23 cellular contexts compared by ENCODE assay signal in the genomic region with DNA sequence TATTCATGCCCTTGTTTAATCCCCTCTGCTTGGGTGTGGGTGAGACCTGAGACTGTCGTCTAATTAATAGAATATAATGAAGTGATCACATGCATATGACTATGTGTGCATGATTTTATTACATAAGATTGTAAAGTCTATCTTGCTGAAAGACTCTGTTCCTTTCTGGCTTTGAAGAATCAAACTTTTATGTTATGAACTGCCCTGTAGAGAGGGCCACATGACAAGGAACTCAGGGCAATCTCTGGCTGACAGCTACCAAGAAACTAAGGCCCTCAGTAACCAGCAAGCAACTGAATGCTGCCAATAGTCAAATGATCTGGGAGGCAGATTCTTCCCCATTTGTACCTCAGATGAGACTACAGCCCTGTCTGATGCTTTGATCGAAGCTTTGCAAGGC. TPM values are rescaled to one million over a fixed set of nuclear protein-coding genes. Genes with fewer than 3 reads are reported as not detected.
DNase-seq lines count a peak whose midpoint lies in the region; ATAC-seq, FAIRE-seq and TF ChIP-seq lines count a peak whose summit lies in the region.
"Had no signal": no experiment of that assay in that cellular context is flagged by ENCODE, and none has a peak within 500 bp of the region (broad histone marks: within the 10 kb centered on the region; RNA-seq: fewer than 3 reads in every experiment).

No MANE protein-coding gene starts in this region.

- TF ChIP-seq CTCF in Loucy (conservative IDR thresholded peaks at IDR 0.05; ENCODE audit: low read length): no peak
- TF ChIP-seq CTCF in colonic mucosa (IDR thresholded peaks at IDR 0.05): no peak
- no peak for TF ChIP-seq CTCF in mucosa of descending colon (IDR thresholded peaks at IDR 0.05)
- TF ChIP-seq CTCF in transverse colon (IDR thresholded peaks at IDR 0.05): no peak

- FAIRE-seq in small intestine (lab: Jason Lieb, UNC): no peak
- FAIRE-seq: G401.6, GM12891, GM19239 had no signal

- ATAC-seq in mucosa of descending colon: peak; percentile 73
- ATAC-seq: A549; CD8-positive, alpha-beta T cell had no signal

- intact Hi-C loops in colonic mucosa (cut with DNase I) (no loop called here), mucosa of descending colon (cut with DNase I, micrococcal nuclease) (no loop called here), transverse colon (cut with DNase I; ENCODE audit: low total_unique reads) (no loop called here)

- H3K36me3 ChIP-seq in Loucy (ENCODE audit: insufficient read depth, low read length) (peaks cover 9% of the 10 kb centered on the region; the same call in 1 of the 2 replicates), colonic mucosa (no peaks in the 10 kb centered on the region), mucosa of descending colon (ENCODE audit: low read depth) (no peaks in the 10 kb centered on the region), transverse colon (no peaks in the 10 kb centered on the region), small intestine (ENCODE audit: control insufficient read depth in 2 of 2, insufficient read depth in 2 of 2, low read length in 2 of 2) (no peaks in the 10 kb centered on the region)
- H3K36me3 ChIP-seq: BLaER1 treated with 17β-estradiol and CSF1 and Interleukin-3, amounts not matched to agents 10 nM and 100 nM had no signal

- H3K79me2 ChIP-seq in Loucy (ENCODE audit: insufficient read depth, low read length): peaks cover 100% of the 10 kb centered on the region

- DNase-seq in colonic mucosa: no peak
- peak in 1 of 3 donors; percentile 12 for DNase-seq in mucosa of descending colon
- peak; percentile 13 for DNase-seq in transverse colon
- no peak for DNase-seq in globus pallidus (ENCODE audit: low spot score)
- no peak for DNase-seq in small intestine
- DNase-seq in activated naive CD4-positive, alpha-beta T cell (lab: John Stamatoyannopoulos, UW): no peak
- DNase-seq: AML-193; Caco-2; Calu3; CD4-positive, alpha-beta T cell; CD8-positive, alpha-beta T cell; DMS79 treated with DMSO at 0.1 percent for 48 hours; GF-D8 had no signal

- H3K9ac ChIP-seq in Loucy (ENCODE audit: low read depth, low read length, poor library complexity, severe bottlenecking) (no peak overlapping the region), colonic mucosa (ENCODE audit: low read depth in 2 of 2, low read length in 2 of 2) (no peak overlapping the region)
- H3K9ac ChIP-seq: BLaER1 treated with 17β-estradiol and CSF1 and Interleukin-3, amounts not matched to agents 10 nM and 100 nM had no signal

- H4K20me1 ChIP-seq in Loucy (ENCODE audit: insufficient read depth, low read length, poor library complexity, severe bottlenecking): peaks cover 56% of the 10 kb centered on the region
- H4K20me1 ChIP-seq: BLaER1 treated with 17β-estradiol and CSF1 and Interleukin-3, amounts not matched to agents 10 nM and 100 nM had no signal

- WGBS in transverse colon (ENCODE audit: low coverage in 1 of 2), 2 donors: 69% methylated on average over 2 of the region's 2 CpGs; no CpG with 5 or more reads in 1 of the 2 donors
- WGBS in small intestine, 3 donors: 56 to 80% (median 61%) methylated on average over 2 of the region's 2 CpGs

- TF ChIP-seq POLR2A in transverse colon (IDR thresholded peaks at IDR 0.05): no peak

- in situ Hi-C loops in transverse colon (cut with MboI; ENCODE audit: low pct_ligation_motif_present in 1 of 4, low pct_unique_long_range_greater_than_20kb in 1 of 4, low sequenced_read_pairs in 3 of 4): no loop called here

- no peaks in the 10 kb centered on the region for H3K9me2 ChIP-seq in Loucy (replicated peaks; ENCODE audit: low read depth, low read length)

- no peaks in the 10 kb centered on the region for H3F3A ChIP-seq in Loucy (ENCODE audit: low read depth)

- peak overlapping the region; percentile 35 for H3K27ac ChIP-seq in colonic mucosa
- peak overlapping the region; percentile 31 to 64 (median 58) for H3K27ac ChIP-seq in transverse colon
- no peak overlapping the region for H3K27ac ChIP-seq in small intestine (ENCODE audit: low read depth in 1 of 2, low read length in 1 of 2)
- H3K27ac ChIP-seq: 22Rv1; A549; BLaER1 treated with 17β-estradiol and CSF1 and Interleukin-3, amounts not matched to agents 10 nM and 100 nM; C4-2B had no signal

- H2AFZ ChIP-seq in Loucy (ENCODE audit: low read length): no peak overlapping the region

- H3K9me3 ChIP-seq in Loucy (ENCODE audit: insufficient read depth, low read depth, low read length) (no peaks in the 10 kb centered on the region), colonic mucosa (no peaks in the 10 kb centered on the region), mucosa of descending colon (no peaks in the 10 kb centered on the region), transverse colon (no peaks in the 10 kb centered on the region), small intestine (ENCODE audit: control insufficient read depth, low read depth) (no peaks in the 10 kb centered on the region)
- H3K9me3 ChIP-seq: A549; BLaER1 treated with 17β-estradiol and CSF1 and Interleukin-3, amounts not matched to agents 10 nM and 100 nM; Caco-2 had no signal

- H3K27me3 ChIP-seq in Loucy (ENCODE audit: insufficient read depth, low read length, poor library complexity, severe bottlenecking): no peaks in the 10 kb centered on the region
- H3K27me3 ChIP-seq in colonic mucosa: no peaks in the 10 kb centered on the region
- no peaks in the 10 kb centered on the region for H3K27me3 ChIP-seq in transverse colon
- no peaks in the 10 kb centered on the region for H3K27me3 ChIP-seq in small intestine (ENCODE audit: control insufficient read depth in 2 of 2, insufficient read depth in 2 of 2, low read length in 2 of 2)
- H3K27me3 ChIP-seq: BLaER1 treated with 17β-estradiol and CSF1 and Interleukin-3, amounts not matched to agents 10 nM and 100 nM had no signal

- TF ChIP-seq EP300 in transverse colon (IDR thresholded peaks at IDR 0.05; ENCODE audit: low read depth): no peak

- H3K4me1 ChIP-seq in Loucy (ENCODE audit: insufficient read depth, low read length, poor library complexity, severe bottlenecking) (peaks cover 44% of the 10 kb centered on the region), colonic mucosa (no peaks in the 10 kb centered on the region), mucosa of descending colon (ENCODE audit: low read depth) (no peaks in the 10 kb centered on the region), transverse colon (peaks cover 0 to 16% (median 5%) of the 10 kb centered on the region in 4 donors), small intestine (ENCODE audit: control insufficient read depth in 2 of 2, insufficient read depth in 1 of 2, low read depth in 1 of 2, low read length in 1 of 2) (no peaks in the 10 kb centered on the region)
- H3K4me1 ChIP-seq: BLaER1 treated with 17β-estradiol and CSF1 and Interleukin-3, amounts not matched to agents 10 nM and 100 nM had no signal

- no peak overlapping the region for H3K4me3 ChIP-seq in Loucy (ENCODE audit: low read length, poor library complexity, severe bottlenecking)
- no peak overlapping the region for H3K4me3 ChIP-seq in colonic mucosa
- no peak overlapping the region for H3K4me3 ChIP-seq in mucosa of descending colon
- H3K4me3 ChIP-seq in transverse colon: no peak overlapping the region
- no peak overlapping the region for H3K4me3 ChIP-seq in small intestine (ENCODE audit: low read depth in 1 of 2, low read length in 2 of 2)
- H3K4me3 ChIP-seq: A549; BLaER1 treated with 17β-estradiol and CSF1 and Interleukin-3, amounts not matched to agents 10 nM and 100 nM had no signal

- H3K4me2 ChIP-seq in Loucy (ENCODE audit: low read depth, low read length, poor library complexity, severe bottlenecking): peak overlapping the region; percentile 88
- H3K4me2 ChIP-seq: A549; BLaER1 treated with 17β-estradiol and CSF1 and Interleukin-3, amounts not matched to agents 10 nM and 100 nM had no signal

RNA-seq across cellular contexts. Expression of a gene that starts 13.5 kb away (rescaled TPM):
- total RNA-seq in colonic mucosa: 10 to 100 TPM; 66.1 to 91.5 TPM
- total RNA-seq in mucosa of descending colon: 100 to 1,000 TPM in 2 of 3 donors, 10 to 100 TPM in 1; 61.4 to 138 (median 104) TPM
- total RNA-seq in transverse colon: 100 to 1,000 TPM in 3 of 4 donors, 10 to 100 TPM in 1; 26.9 to 170 (median 134) TPM
- polyA plus RNA-seq in small intestine: 10 to 100 TPM in 1 of 3 donors, 1 to 10 TPM in 2; 6.9 to 70.5 (median 9.2) TPM
- total RNA-seq: A172 had no signal
- polyA plus RNA-seq: BJ had no signal

Comparison
In these comparisons a context has a peak if more than half of its experiments do, and no peak if none do; other contexts are left out.
1. H3K27ac ChIP-seq: peak in colonic mucosa (single experiment) and transverse colon (4 of 4); none in small intestine (0 of 2).